Comparison of ENCODE assay signal across 9 cellular contexts in genomic region chr14:102096569-102097188, GRCh38. TPM values are rescaled to one million over a fixed set of nuclear protein-coding genes. Genes with fewer than 3 reads are reported as not detected.
DNase-seq lines count a peak whose midpoint lies in the region; ATAC-seq and TF ChIP-seq lines count a peak whose summit lies in the region.
"Had no signal": no experiment of that assay in that cellular context is flagged by ENCODE, and none has a peak within 500 bp of the region (broad histone marks: within the 10 kb centered on the region; RNA-seq: fewer than 3 reads in every experiment).

No MANE protein-coding gene starts in this region.

- DNase-seq in ELR (ENCODE audit: low read depth) (peak; percentile 87), MM.1S (peak; percentile 34), SK-N-DZ (ENCODE audit: low spot score) (peak; percentile 59), Right ventricle myocardium inferior (ENCODE audit: missing footprints) (peak; percentile 93), trophoblast cell (peak; percentile 88 to 94), type B pancreatic cell (ENCODE audit: extremely low spot score, unreplicated experiment) (no peak)
- peak; percentile 51 for DNase-seq in activated naive CD8-positive, alpha-beta T cell treated with anti-CD3 and anti-CD28 coated beads for 36 hours

- intact Hi-C loops in Right ventricle myocardium inferior (cut with DNase I): loop anchor here (1.0 to 2.0 kb wide), 3 partner anchors 34 to 390 kb away; no protein-coding TSS in a partner anchor

- no peak overlapping the region for H3K4me3 Mint-ChIP-seq in activated naive CD8-positive, alpha-beta T cell treated with anti-CD3 and anti-CD28 coated beads for 36 hours
- H3K4me3 Mint-ChIP-seq in type B pancreatic cell: peak overlapping the region; percentile 73

- peak overlapping the region; percentile 64 for H2BK120ac ChIP-seq in trophoblast cell (ENCODE audit: insufficient read depth, low read length, poor library complexity)

- TF ChIP-seq CTCF in MM.1S (IDR thresholded peaks at IDR 0.05; ENCODE audit: low read length) (peak; percentile 62), type B pancreatic cell (conservative IDR thresholded peaks at IDR 0.05) (peak; percentile 87)

- no peaks in the 10 kb centered on the region for H3K9me2 ChIP-seq in MM.1S (replicated peaks; ENCODE audit: insufficient read depth, low read length)

- no peak overlapping the region for H3K4me2 ChIP-seq in MM.1S (ENCODE audit: low read depth, low read length)
- peak overlapping the region; percentile 45 for H3K4me2 ChIP-seq in trophoblast cell (ENCODE audit: low read length)

- WGBS in trophoblast cell (ENCODE audit: extremely low coverage, insufficient coverage, insufficient read length): no CpG with 5 or more reads among the region's 12 CpGs

- no peak overlapping the region for H3K27ac Mint-ChIP-seq in activated naive CD8-positive, alpha-beta T cell treated with anti-CD3 and anti-CD28 coated beads for 36 hours
- H3K27ac Mint-ChIP-seq in type B pancreatic cell: peak overlapping the region; percentile 93

- peak overlapping the region; percentile 41 for H3K18ac ChIP-seq in trophoblast cell (ENCODE audit: low read length)

- no peaks in the 10 kb centered on the region for H3K27me3 Mint-ChIP-seq in activated naive CD8-positive, alpha-beta T cell treated with anti-CD3 and anti-CD28 coated beads for 36 hours
- H3K27me3 Mint-ChIP-seq in type B pancreatic cell: no peaks in the 10 kb centered on the region

- no peak overlapping the region for H4K12ac ChIP-seq in trophoblast cell (ENCODE audit: low read depth, low read length)

- H3K9me3 ChIP-seq in MM.1S (replicated peaks; ENCODE audit: insufficient read depth, low read length) (no peaks in the 10 kb centered on the region), trophoblast cell (ENCODE audit: insufficient read depth, low read depth, low read length) (peaks cover 1% of the 10 kb centered on the region)

- H3K4me3 ChIP-seq in MM.1S (ENCODE audit: low read length): no peak overlapping the region
- no peak overlapping the region for H3K4me3 ChIP-seq in trophoblast cell (ENCODE audit: low read depth, low read length)

- H3K9ac ChIP-seq in MM.1S (ENCODE audit: low read length): no peak overlapping the region
- H3K9ac ChIP-seq in trophoblast cell (ENCODE audit: low read length): no peak overlapping the region

- peak overlapping the region; percentile 92 for H4K91ac ChIP-seq in trophoblast cell (ENCODE audit: low read depth, low read length)

- ATAC-seq in Right ventricle myocardium inferior (peak; percentile 85), HG02840 (IDR thresholded peaks at IDR 0.05; ENCODE audit: low FRiP score, unreplicated experiment) (no peak)

- H3K36me3 Mint-ChIP-seq in activated naive CD8-positive, alpha-beta T cell treated with anti-CD3 and anti-CD28 coated beads for 36 hours: no peaks in the 10 kb centered on the region
- H3K36me3 Mint-ChIP-seq in type B pancreatic cell: no peaks in the 10 kb centered on the region

- no peak overlapping the region for H3K27ac ChIP-seq in MM.1S (ENCODE audit: low read length)
- H3K27ac ChIP-seq in trophoblast cell (ENCODE audit: low read depth, low read length): peak overlapping the region; percentile 85
- H3K27ac ChIP-seq: epithelial cell of prostate had no signal

- peak overlapping the region; percentile 24 for H2AK5ac ChIP-seq in trophoblast cell (ENCODE audit: low read length)

- no peak overlapping the region for H3K14ac ChIP-seq in trophoblast cell (ENCODE audit: low read length)

- no peak overlapping the region for H2AFZ ChIP-seq in MM.1S (ENCODE audit: low read length)
- no peak overlapping the region for H2AFZ ChIP-seq in trophoblast cell (ENCODE audit: insufficient read depth, low read length, poor library complexity)

- no peak overlapping the region for H3K23ac ChIP-seq in trophoblast cell (ENCODE audit: low read length)

- H3K36me3 ChIP-seq in MM.1S (replicated peaks; ENCODE audit: insufficient read depth, low read length) (no peaks in the 10 kb centered on the region), trophoblast cell (ENCODE audit: control insufficient read depth in 1 of 2, insufficient read depth in 2 of 2, low read length in 2 of 2) (no peaks in the 10 kb centered on the region)

- H3K4me1 ChIP-seq in MM.1S (ENCODE audit: low read length) (no peaks in the 10 kb centered on the region), trophoblast cell (ENCODE audit: control insufficient read depth in 1 of 2, insufficient read depth in 2 of 2, low read length in 2 of 2) (peaks cover 19 to 23% of the 10 kb centered on the region in 2 experiments)

- H3K79me1 ChIP-seq in trophoblast cell (ENCODE audit: low read length): peaks cover 16% of the 10 kb centered on the region

- H4K8ac ChIP-seq in trophoblast cell (ENCODE audit: low read depth, low read length): peak overlapping the region; percentile 74

- peak overlapping the region; percentile 60 for H2BK12ac ChIP-seq in trophoblast cell (ENCODE audit: low read length)

- no peak overlapping the region for H3K4ac ChIP-seq in trophoblast cell (ENCODE audit: low read depth, low read length)

- no peaks in the 10 kb centered on the region for H3K9me3 Mint-ChIP-seq in activated naive CD8-positive, alpha-beta T cell treated with anti-CD3 and anti-CD28 coated beads for 36 hours
- no peaks in the 10 kb centered on the region for H3K9me3 Mint-ChIP-seq in type B pancreatic cell

- H3K4me1 Mint-ChIP-seq in activated naive CD8-positive, alpha-beta T cell treated with anti-CD3 and anti-CD28 coated beads for 36 hours: peaks cover 18% of the 10 kb centered on the region
- H3K4me1 Mint-ChIP-seq in type B pancreatic cell (ENCODE audit: unreplicated experiment): peaks cover 12% of the 10 kb centered on the region

- no peak overlapping the region for H2BK5ac ChIP-seq in trophoblast cell (ENCODE audit: low read depth, low read length, poor library complexity)

- H3F3A ChIP-seq in MM.1S (ENCODE audit: insufficient read depth, low read length): no peaks in the 10 kb centered on the region

- no peaks in the 10 kb centered on the region for H3K27me3 ChIP-seq in MM.1S (replicated peaks; ENCODE audit: insufficient read depth, low read length)
- no peaks in the 10 kb centered on the region for H3K27me3 ChIP-seq in trophoblast cell (ENCODE audit: insufficient read depth, low read length)

- H3K79me2 ChIP-seq in MM.1S (ENCODE audit: low read length) (no peaks in the 10 kb centered on the region), trophoblast cell (ENCODE audit: control insufficient read depth, insufficient read depth, low read length, poor library complexity) (no peaks in the 10 kb centered on the region)

- no peaks in the 10 kb centered on the region for H4K20me1 ChIP-seq in MM.1S (ENCODE audit: insufficient read depth, low read length)

RNA-seq across cellular contexts. Expression of gene HSP90AA1, which starts 9.8 kb away (rescaled TPM):
- 134 and 201 TPM in 2 replicates for polyA plus RNA-seq in SK-N-DZ (2014; cell fraction: cytosol; rRNA removed)
- 122 and 173 TPM in 2 replicates for polyA plus RNA-seq in SK-N-DZ (2014; cell fraction: nucleus; rRNA removed)
- 1,000 to 10,000 TPM; 1,485 to 1,535 TPM for total RNA-seq in activated naive CD8-positive, alpha-beta T cell treated with anti-CD3 and anti-CD28 coated beads for 36 hours
- total RNA-seq in Right ventricle myocardium inferior (484 TPM), type B pancreatic cell (ENCODE audit: low replicate concordance) (585 and 652 TPM in 2 replicates)
- 699 and 726 TPM in 2 replicates for polyA plus RNA-seq in trophoblast cell (2013)

RNA-seq across cellular contexts. Expression of gene WDR20, which starts 43.0 kb away (rescaled TPM):
- polyA plus RNA-seq in SK-N-DZ (2014; cell fraction: cytosol; rRNA removed): 7.9 and 10.4 TPM in 2 replicates
- 5.5 and 11.2 TPM in 2 replicates for polyA plus RNA-seq in SK-N-DZ (2014; cell fraction: nucleus; rRNA removed)
- total RNA-seq in activated naive CD8-positive, alpha-beta T cell treated with anti-CD3 and anti-CD28 coated beads for 36 hours: 10 to 100 TPM; 22.3 to 27.3 TPM
- total RNA-seq in Right ventricle myocardium inferior (20.5 TPM), type B pancreatic cell (ENCODE audit: low replicate concordance) (33.4 and 49.7 TPM in 2 replicates)
- polyA plus RNA-seq in trophoblast cell (2013): 17.9 and 18.4 TPM in 2 replicates
